In the genomic region with DNA sequence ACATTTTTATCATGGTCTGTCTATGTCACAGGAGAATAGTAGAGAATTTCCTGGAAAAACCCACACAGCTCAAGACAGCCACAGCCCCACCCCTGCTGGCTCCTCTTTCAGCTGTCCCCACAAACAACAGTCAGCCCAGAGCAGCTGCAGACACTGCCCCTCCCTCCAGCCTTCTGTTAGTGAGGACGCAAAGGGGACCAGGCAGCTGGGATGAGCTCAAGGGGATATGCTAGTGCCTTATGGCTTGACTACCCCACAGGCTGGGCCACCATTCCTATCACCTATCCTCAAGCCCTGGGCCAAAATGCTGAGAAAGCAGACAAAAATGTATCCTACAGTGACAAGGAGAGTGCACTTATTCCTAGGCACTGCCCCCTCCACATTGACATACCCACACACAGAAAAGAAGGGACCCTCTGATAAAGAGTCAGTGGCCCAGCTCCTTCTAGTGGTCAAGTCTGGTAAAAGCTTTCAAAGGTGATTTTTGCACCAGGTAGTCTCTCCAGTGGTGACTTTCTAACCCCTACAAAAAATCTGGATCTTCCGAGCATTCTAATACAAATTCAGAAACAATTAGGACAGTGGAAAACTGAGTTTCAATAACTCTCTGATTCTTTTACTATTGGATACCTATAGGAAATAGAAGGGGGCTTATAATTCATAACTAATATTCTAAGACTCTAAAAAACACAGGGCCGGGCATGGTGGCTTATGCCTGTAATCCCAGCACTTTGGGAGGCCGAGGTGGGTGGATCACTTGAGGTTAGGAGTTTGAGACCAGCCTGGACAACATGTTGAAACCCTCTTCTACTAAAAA, we compare ENCODE assay signal across 9 cellular contexts. TPM values are rescaled to one million over a fixed set of nuclear protein-coding genes. Genes with fewer than 3 reads are reported as not detected.
DNase-seq lines count a peak whose midpoint lies in the region; ATAC-seq, FAIRE-seq and TF ChIP-seq lines count a peak whose summit lies in the region.
"Had no signal": no experiment of that assay in that cellular context is flagged by ENCODE, and none has a peak within 500 bp of the region (broad histone marks: within the 10 kb centered on the region; RNA-seq: fewer than 3 reads in every experiment).

No MANE protein-coding gene starts in this region.

- peaks cover 24% of the 10 kb centered on the region for H3K23me2 ChIP-seq in H1 (ENCODE audit: low read depth, low read length)

- H2AFZ ChIP-seq in H1 (ENCODE audit: low read length) (no peak overlapping the region), neural cell (ENCODE audit: low read depth, low read length) (no peak overlapping the region)

- peak; percentile 80 to 86 for TF ChIP-seq RAD21 in H1 (IDR thresholded peaks at IDR 0.05 in 1 of 2, conservative IDR thresholded peaks at IDR 0.05 in 1 of 2; ENCODE audit: low read depth in 2 of 2, low read length in 2 of 2)
- TF ChIP-seq RAD21 in neural cell (conservative IDR thresholded peaks at IDR 0.05), result peak; percentile 75

- no peak overlapping the region for H2AK5ac ChIP-seq in H1 (ENCODE audit: low read depth, low read length)

- peak overlapping the region; percentile 68; the same call in 1 of the 2 replicates for H3K18ac ChIP-seq in H1 (ENCODE audit: extremely low read depth, low read length)

- H3K79me1 ChIP-seq in H1 (ENCODE audit: low read depth, low read length), result no peaks in the 10 kb centered on the region

- H3K23ac ChIP-seq in H1 (ENCODE audit: insufficient read length), result no peak overlapping the region

- H3K9me3 Mint-ChIP-seq in activated T-cell treated with anti-CD3 and anti-CD28 coated beads, Interleukin-2, amount 50 U/mL, for 4 hours, result no peaks in the 10 kb centered on the region

- FAIRE-seq in GM12892 (lab: Jason Lieb, UNC) (peak; percentile 36), H1 (lab: Jason Lieb, UNC) (peak; percentile 36)
- FAIRE-seq: frontal cortex had no signal

- H3K9me3 ChIP-seq in Peyer's patch, result no peaks in the 10 kb centered on the region
- no peaks in the 10 kb centered on the region for H3K9me3 ChIP-seq in H1 (ENCODE audit: insufficient read depth in 2 of 2, low read depth in 1 of 2, low read length in 1 of 2)
- no peaks in the 10 kb centered on the region for H3K9me3 ChIP-seq in neural cell (ENCODE audit: low read length)

- no peak overlapping the region for H4K8ac ChIP-seq in H1 (ENCODE audit: extremely low read depth, insufficient read depth, low read length)

- TF ChIP-seq EP300 in H1 (IDR thresholded peaks at IDR 0.05; ENCODE audit: borderline replicate concordance in 1 of 2, low read depth in 2 of 2, low read length in 2 of 2) (no peak), neural cell (conservative IDR thresholded peaks at IDR 0.05; ENCODE audit: poor library complexity, severe bottlenecking) (no peak)

- H3K27ac ChIP-seq in Peyer's patch (peak overlapping the region in 1 of 4 donors; percentile 40), H1 (ENCODE audit: low read depth, low read length) (no peak overlapping the region), neural cell (ENCODE audit: low read length) (no peak overlapping the region)

- no peak overlapping the region for H4K91ac ChIP-seq in H1 (replicated peaks; ENCODE audit: insufficient read length, low read length)

- peaks cover 13% of the 10 kb centered on the region for H3F3A ChIP-seq in neural cell (ENCODE audit: insufficient read depth, low read length, poor library complexity, severe bottlenecking)

- POLR2A ChIA-PET in H1 (lab: Charles Lee; ENCODE audit: partially characterized antibody), result interaction anchor here (0.6 to 3.0 kb wide), 4 partner anchors 9 to 111 kb away, joined by 3 to 8 read pairs (median 6); a partner anchor contains a TSS

- H3K36me3 ChIP-seq in Peyer's patch (no peaks in the 10 kb centered on the region), H1 (ENCODE audit: control insufficient read depth in 2 of 4, insufficient read depth in 4 of 4, low read length in 3 of 4) (no peaks in the 10 kb centered on the region), neural cell (ENCODE audit: insufficient read depth, low read length) (no peaks in the 10 kb centered on the region)

- H2BK20ac ChIP-seq in H1 (ENCODE audit: low read length), result no peak overlapping the region

- no peak overlapping the region for H4K5ac ChIP-seq in H1 (ENCODE audit: insufficient read length, low read depth, low read length)

- H3K4me3 ChIP-seq in Peyer's patch (no peak overlapping the region), H1 (ENCODE audit: extremely low read depth in 1 of 4, insufficient read depth in 2 of 4, low read depth in 3 of 4, low read length in 4 of 4) (peak overlapping the region in 3 of 4 experiments; percentile 6 to 34 (median 24); a peak in 2 of 8 replicates), neural cell (ENCODE audit: low read length) (peak overlapping the region; percentile 32)

- DNase-seq in AG09319 (ENCODE audit: extremely low read depth, low read depth) (no peak), GM12892 (ENCODE audit: insufficient read length) (no peak), Peyer's patch (no peak), H1 (ENCODE audit: low read depth in 1 of 2, low spot score in 2 of 2) (peak in 1 of 2 experiments; percentile 64)
- DNase-seq in activated T-cell treated with anti-CD3 and anti-CD28 coated beads, Interleukin-2, amount 50 U/mL, for 4 hours, result no peak

- H3K36me3 Mint-ChIP-seq in activated T-cell treated with anti-CD3 and anti-CD28 coated beads, Interleukin-2, amount 50 U/mL, for 4 hours (ENCODE audit: insufficient read depth), result no peaks in the 10 kb centered on the region

- CTCF ChIA-PET in H1 (lab: Charles Lee; ENCODE audit: partially characterized antibody), result interaction anchor here (0.8 to 9.4 kb wide), 37 partner anchors 9 to 317 kb away, joined by 3 to 121 read pairs (median 4); a partner anchor contains a TSS

- TF ChIP-seq POLR2A in GM12892 (IDR thresholded peaks at IDR 0.05; ENCODE audit: low read depth, low read length), result no peak
- TF ChIP-seq POLR2A in Peyer's patch (IDR thresholded peaks at IDR 0.05), result no peak
- TF ChIP-seq POLR2A in H1 (IDR thresholded peaks at IDR 0.05; ENCODE audit: control extremely low read depth in 1 of 2, low read depth in 2 of 2, low read length in 2 of 2), result no peak

- H3K4ac ChIP-seq in H1 (replicated peaks; ENCODE audit: insufficient read length, low read depth, low read length), result no peak overlapping the region

- H2BK15ac ChIP-seq in H1 (ENCODE audit: low read length), result no peak overlapping the region

- no peak overlapping the region for H2BK120ac ChIP-seq in H1 (replicated peaks; ENCODE audit: low read depth, low read length)

- H2BK5ac ChIP-seq in H1 (ENCODE audit: low read depth, low read length), result no peak overlapping the region

- peaks cover 47% of the 10 kb centered on the region for H3K4me1 Mint-ChIP-seq in activated T-cell treated with anti-CD3 and anti-CD28 coated beads, Interleukin-2, amount 50 U/mL, for 4 hours (ENCODE audit: low read depth)

- peaks cover 25% of the 10 kb centered on the region for H3K27me3 Mint-ChIP-seq in activated T-cell treated with anti-CD3 and anti-CD28 coated beads, Interleukin-2, amount 50 U/mL, for 4 hours (ENCODE audit: low read depth)

- TF ChIP-seq CTCF in AG09319 (IDR thresholded peaks at IDR 0.05; ENCODE audit: low read depth, low read length), result peak; percentile 61
- peak; percentile 15 to 57 (median 46) for TF ChIP-seq CTCF in Peyer's patch (IDR thresholded peaks at IDR 0.05)
- TF ChIP-seq CTCF in H1 (IDR thresholded peaks at IDR 0.05; ENCODE audit: control extremely low read depth in 1 of 3, insufficient read depth in 1 of 3, low read depth in 1 of 3, low read length in 3 of 3), result peak; percentile 4 to 75 (median 75)
- TF ChIP-seq CTCF in neural cell (IDR thresholded peaks at IDR 0.05; ENCODE audit: poor library complexity, severe bottlenecking), result peak; percentile 75

- H3K4me2 ChIP-seq in H1 (ENCODE audit: insufficient read depth in 1 of 2, low read depth in 2 of 2, low read length in 2 of 2) (peak overlapping the region; percentile 35 to 58), neural cell (ENCODE audit: low read length) (peak overlapping the region; percentile 46)

- 68% methylated on average over 4 of the region's 4 CpGs; no CpG with 5 or more reads in 1 of the 2 experiments for WGBS in H1 (ENCODE audit: extremely low coverage in 1 of 2, insufficient coverage in 1 of 2, insufficient read length in 1 of 2, insufficient replicate concordance in 2 of 2, low coverage in 1 of 2, low lambda C conversion rate in 2 of 2, missing lambda C conversion rate in 1 of 2), 2 experiments

- H3K14ac ChIP-seq in H1 (ENCODE audit: insufficient read length), result no peak overlapping the region

- H4K20me1 ChIP-seq in H1 (replicated peaks in 1 of 2; ENCODE audit: control insufficient read depth in 1 of 2, insufficient read depth in 2 of 2, low read length in 2 of 2), result peaks cover 0 to 2% of the 10 kb centered on the region in 2 experiments
- H4K20me1 ChIP-seq in neural cell (ENCODE audit: insufficient read depth), result no peaks in the 10 kb centered on the region

- H3K9ac ChIP-seq in H1 (replicated peaks in 1 of 4; ENCODE audit: extremely low read depth in 1 of 4, low read depth in 3 of 4, low read length in 3 of 4) (no peak overlapping the region), neural cell (ENCODE audit: low read length) (no peak overlapping the region)

- 0 out of 2 replicates have a peak overlapping the region, but pooled peaks have one; percentile 62 for H2BK12ac ChIP-seq in H1 (ENCODE audit: low read depth, low read length)

- no peaks in the 10 kb centered on the region for H3K9me2 ChIP-seq in neural cell (ENCODE audit: insufficient read depth, low read length)

- H3K79me2 ChIP-seq in H1 (ENCODE audit: control insufficient read depth in 1 of 2, insufficient read depth in 2 of 2, low read length in 2 of 2) (no peaks in the 10 kb centered on the region), neural cell (replicated peaks; ENCODE audit: insufficient read depth, low read length) (peaks cover 49% of the 10 kb centered on the region)

- no peaks in the 10 kb centered on the region for H3K27me3 ChIP-seq in Peyer's patch
- peaks cover 4 to 37% (median 26%) of the 10 kb centered on the region in 4 experiments for H3K27me3 ChIP-seq in H1 (replicated peaks in 1 of 4; ENCODE audit: control insufficient read depth in 3 of 4, extremely low read depth in 1 of 4, insufficient read depth in 3 of 4, low read length in 3 of 4)
- no peaks in the 10 kb centered on the region for H3K27me3 ChIP-seq in neural cell (ENCODE audit: insufficient read depth, low read depth, low read length)

- ATAC-seq in HG02610 (IDR thresholded peaks at IDR 0.05; ENCODE audit: unreplicated experiment) (no peak), GM19035 (IDR thresholded peaks at IDR 0.05; ENCODE audit: unreplicated experiment) (no peak)
- no peak for ATAC-seq in activated T-cell treated with anti-CD3 and anti-CD28 coated beads, Interleukin-2, amount 50 U/mL, for 4 hours

- peaks cover 0 to 49% (median 4%) of the 10 kb centered on the region in 4 donors for H3K4me1 ChIP-seq in Peyer's patch
- H3K4me1 ChIP-seq in H1 (replicated peaks in 1 of 4; ENCODE audit: control insufficient read depth in 3 of 4, insufficient read depth in 4 of 4, low read length in 3 of 4), result peaks cover 11 to 35% (median 16%) of the 10 kb centered on the region in 4 experiments; a peak in 6 of 7 replicates

- no peak overlapping the region for H3K56ac ChIP-seq in H1 (replicated peaks; ENCODE audit: insufficient read length, low read depth, low read length)

- H3K4me3 Mint-ChIP-seq in activated T-cell treated with anti-CD3 and anti-CD28 coated beads, Interleukin-2, amount 50 U/mL, for 4 hours, result no peak overlapping the region

RNA-seq across cellular contexts. Expression of a gene that starts 3.0 kb away (rescaled TPM):
- 0.04 TPM for polyA plus RNA-seq in GM12892 (2012; ENCODE audit: missing spikeins)
- 10 to 100 TPM in 1 of 4 donors, 1 to 10 TPM in 3; 1.2 to 14.9 (median 4.4) TPM for total RNA-seq in Peyer's patch
- total RNA-seq in H1 (2021; fragmentation: NEBNext Ultra II Directional; extraction: Animal tissue kit (Norgen Biotek cat#: 25700)), result 2.4 and 3.4 TPM in 2 replicates
- polyA plus RNA-seq in H1 (2011; rRNA removed) (0.57 and 0.80 TPM in 2 replicates), neural cell (3.4 and 5.1 TPM in 2 replicates)
- polyA plus RNA-seq in H1 (2011; cell fraction: cytosol; rRNA removed), result 0.37 TPM
- polyA plus RNA-seq in H1 (2011; cell fraction: nucleus; rRNA removed), result 1.2 TPM
- 2.0 to 2.3 TPM (median 2.2 TPM) in 4 replicates for polyA plus RNA-seq in H1 (2012, experiment 1 of 2)
- 0.56 TPM for polyA plus RNA-seq in H1 (2012, experiment 2 of 2)
- polyA plus RNA-seq in H1 (2013, experiment 1 of 2), result 0.53 TPM
- polyA plus RNA-seq in H1 (2013, experiment 2 of 2), result 0.42 TPM
- polyA minus RNA-seq in H1 (2011; rRNA and poly(A)+ RNA removed), result 3.9 and 6.0 TPM in 2 replicates
- polyA minus RNA-seq in H1 (2011; cell fraction: cytosol; rRNA and poly(A)+ RNA removed), result 2.5 TPM
- 2.4 TPM for polyA minus RNA-seq in H1 (2011; cell fraction: nucleus; rRNA and poly(A)+ RNA removed)
- 39.2 and 46.9 TPM in 2 replicates for polyA minus RNA-seq in neural cell
- total RNA-seq in activated T-cell treated with anti-CD3 and anti-CD28 coated beads, Interleukin-2, amount 50 U/mL, for 4 hours, result 1 to 10 TPM; 1.1 to 1.2 (median 1.2) TPM

RNA-seq across cellular contexts. Expression of a gene that starts 21.5 kb away (rescaled TPM):
- 16.6 TPM for polyA plus RNA-seq in GM12892 (2012; ENCODE audit: missing spikeins)
- total RNA-seq in Peyer's patch, result 100 to 1,000 TPM in 1 of 4 donors, 10 to 100 TPM in 2, 1 to 10 TPM in 1; 9.3 to 163 (median 24.6) TPM
- total RNA-seq in H1 (2021; fragmentation: NEBNext Ultra II Directional; extraction: Animal tissue kit (Norgen Biotek cat#: 25700)), result 63.6 and 68.5 TPM in 2 replicates
- polyA plus RNA-seq in H1 (2011; rRNA removed), result 24.8 and 34.1 TPM in 2 replicates
- 49.1 TPM for polyA plus RNA-seq in H1 (2011; cell fraction: cytosol; rRNA removed)
- polyA plus RNA-seq in H1 (2011; cell fraction: nucleus; rRNA removed), result 85.7 TPM
- 55.5 to 63.8 TPM (median 58.5 TPM) in 4 replicates for polyA plus RNA-seq in H1 (2012, experiment 1 of 2)
- polyA plus RNA-seq in H1 (2012, experiment 2 of 2), result 2.5 TPM
- 23.1 TPM for polyA plus RNA-seq in H1 (2013, experiment 1 of 2)
- polyA plus RNA-seq in H1 (2013, experiment 2 of 2), result 20.2 TPM
- polyA minus RNA-seq in H1 (2011; rRNA and poly(A)+ RNA removed), result 129 and 168 TPM in 2 replicates
- 50.2 TPM for polyA minus RNA-seq in H1 (2011; cell fraction: cytosol; rRNA and poly(A)+ RNA removed)
- polyA minus RNA-seq in H1 (2011; cell fraction: nucleus; rRNA and poly(A)+ RNA removed), result 116 TPM
- 98.7 and 114 TPM in 2 replicates for polyA plus RNA-seq in neural cell
- polyA minus RNA-seq in neural cell, result 331 and 336 TPM in 2 replicates
- 10 to 100 TPM; 30.5 to 36.1 (median 35.3) TPM for total RNA-seq in activated T-cell treated with anti-CD3 and anti-CD28 coated beads, Interleukin-2, amount 50 U/mL, for 4 hours

Comparison
In these comparisons a context has a peak if more than half of its experiments do, and no peak if none do; other contexts are left out.
1. H3K4me3 ChIP-seq: peak in H1 (3 of 4) and neural cell (single experiment); none in Peyer's patch (0 of 4).
2. Peak in every context shown above with its lines, with median percentiles within 50 percentile points of each other: CTCF ChIP-seq.